Comparison of ENCODE assay signal across 8 cellular contexts in genomic region chr3:122514123-122515019, GRCh38. TPM values are rescaled to one million over a fixed set of nuclear protein-coding genes. Genes with fewer than 3 reads are reported as not detected.
DNase-seq lines count a peak whose midpoint lies in the region; ATAC-seq and TF ChIP-seq lines count a peak whose summit lies in the region.

TSS of gene KPNA1 (minus strand) at chr3:122514939. CDS start at chr3:122496565, 18,374 bp downstream.

- in situ Hi-C loops in GM23248 (cut with MboI), result no loop called here

- H3K36me3 ChIP-seq in GM23248 (ENCODE audit: low read depth), result no peaks in the 10 kb centered on the region
- peaks cover 27% of the 10 kb centered on the region; the same call in 1 of the 2 replicates for H3K36me3 ChIP-seq in Karpas-422 (ENCODE audit: insufficient read depth, low read length)
- H3K36me3 ChIP-seq in fibroblast of lung (ENCODE audit: control insufficient read depth, insufficient read depth, low read length), result no peaks in the 10 kb centered on the region

- CTCF ChIA-PET in RWPE1 (lab: Yijun Ruan, JAX), result interaction anchor here (0.6 kb wide), 2 partner anchors 94 to 158 kb away, joined by 5 read pairs; no protein-coding TSS in a partner anchor

- peaks cover 12% of the 10 kb centered on the region; the same call in 1 of the 2 replicates for H4K20me1 ChIP-seq in GM23248 (ENCODE audit: insufficient read depth)
- H4K20me1 ChIP-seq in Karpas-422 (ENCODE audit: insufficient read depth, low read depth, low read length), result peaks cover 32% of the 10 kb centered on the region
- no peaks in the 10 kb centered on the region for H4K20me1 ChIP-seq in fibroblast of lung (ENCODE audit: control insufficient read depth, extremely low read depth, insufficient read depth, low read length)

- peak; percentile 88 for ATAC-seq in activated T-helper 17 cell treated with anti-CD3 and anti-CD28 coated beads, Interleukin-2, amount 50 U/mL, for 72 hours (replicated peaks)
- ATAC-seq in naive thymus-derived CD8-positive, alpha-beta T cell, result peak; percentile 87 to 89
- ATAC-seq in stimulated activated naive B cell treated with anti-CD40 and anti-IgM and Interleukin-4, amounts not matched to agents 10 μg/mL and 1 μg/mL and 100 μg/mL, for 72 hours (replicated peaks), result peak; percentile 88 to 90

- H3K9ac ChIP-seq in GM23248 (peak within 1 kb of the TSS; percentile 90), Karpas-422 (ENCODE audit: low read length) (peak within 1 kb of the TSS; percentile 86), fibroblast of lung (ENCODE audit: insufficient read depth, low read length) (peak within 1 kb of the TSS; percentile 94)

- no peak for TF ChIP-seq CTCF in RWPE1 (conservative IDR thresholded peaks at IDR 0.05; ENCODE audit: low read depth)
- no peak for TF ChIP-seq CTCF in fibroblast of lung (conservative IDR thresholded peaks at IDR 0.05 in 1 of 2, IDR thresholded peaks at IDR 0.05 in 1 of 2; ENCODE audit: low read depth in 1 of 2, low read length in 2 of 2)

- H3K27me3 ChIP-seq in GM23248 (replicated peaks; ENCODE audit: insufficient read depth) (no peaks in the 10 kb centered on the region), Karpas-422 (ENCODE audit: low read length) (no peaks in the 10 kb centered on the region), fibroblast of lung (ENCODE audit: control insufficient read depth, insufficient read depth, low read length) (no peaks in the 10 kb centered on the region)

- peaks cover 25% of the 10 kb centered on the region for H3K4me1 Mint-ChIP-seq in activated T-helper 17 cell treated with anti-CD3 and anti-CD28 coated beads, Interleukin-2, amount 50 U/mL, for 72 hours
- H3K4me1 Mint-ChIP-seq in naive thymus-derived CD8-positive, alpha-beta T cell, result peaks cover 27 to 51% (median 45%) of the 10 kb centered on the region in 4 donors
- H3K4me1 Mint-ChIP-seq in stimulated activated naive B cell treated with anti-CD40 and anti-IgM and Interleukin-4, amounts not matched to agents 10 μg/mL and 1 μg/mL and 100 μg/mL, for 72 hours, result peaks cover 23 to 49% of the 10 kb centered on the region in 2 donors

- H3K9me3 Mint-ChIP-seq in activated T-helper 17 cell treated with anti-CD3 and anti-CD28 coated beads, Interleukin-2, amount 50 U/mL, for 72 hours, result no peaks in the 10 kb centered on the region
- H3K9me3 Mint-ChIP-seq in naive thymus-derived CD8-positive, alpha-beta T cell, result peaks cover 0 to 11% (median 6%) of the 10 kb centered on the region in 9 donors
- H3K9me3 Mint-ChIP-seq in stimulated activated naive B cell treated with anti-CD40 and anti-IgM and Interleukin-4, amounts not matched to agents 10 μg/mL and 1 μg/mL and 100 μg/mL, for 72 hours, result peaks cover 0 to 6% of the 10 kb centered on the region in 2 donors

- peaks cover 46% of the 10 kb centered on the region for H3K79me2 ChIP-seq in GM23248 (ENCODE audit: insufficient read depth)
- H3K79me2 ChIP-seq in Karpas-422 (ENCODE audit: low read length), result peaks cover 48% of the 10 kb centered on the region
- H3K79me2 ChIP-seq in fibroblast of lung (ENCODE audit: control insufficient read depth, insufficient read depth, low read length), result peaks cover 45% of the 10 kb centered on the region

- H3K9me2 ChIP-seq in GM23248 (ENCODE audit: insufficient read depth) (no peaks in the 10 kb centered on the region), Karpas-422 (replicated peaks; ENCODE audit: insufficient read depth, low read length) (no peaks in the 10 kb centered on the region)

- peak within 1 kb of the TSS; percentile 76 for H3K4me3 Mint-ChIP-seq in activated T-helper 17 cell treated with anti-CD3 and anti-CD28 coated beads, Interleukin-2, amount 50 U/mL, for 72 hours
- peak within 1 kb of the TSS; percentile 82 to 95 (median 90) for H3K4me3 Mint-ChIP-seq in naive thymus-derived CD8-positive, alpha-beta T cell
- peak within 1 kb of the TSS; percentile 83 to 91 for H3K4me3 Mint-ChIP-seq in stimulated activated naive B cell treated with anti-CD40 and anti-IgM and Interleukin-4, amounts not matched to agents 10 μg/mL and 1 μg/mL and 100 μg/mL, for 72 hours

- H3K4me1 ChIP-seq in GM23248 (ENCODE audit: insufficient read depth) (peaks cover 9% of the 10 kb centered on the region; the same call in 1 of the 2 replicates), Karpas-422 (ENCODE audit: low read length) (peaks cover 26% of the 10 kb centered on the region), fibroblast of lung (ENCODE audit: control insufficient read depth, extremely low read depth, insufficient read depth, low read length) (no peaks in the 10 kb centered on the region)

- POLR2A ChIA-PET in RWPE1 (lab: Yijun Ruan, JAX; ENCODE audit: low non-redundant PET), result no interaction called here
- POLR2A ChIA-PET in naive thymus-derived CD8-positive, alpha-beta T cell (lab: Charles Lee), result interaction anchor here (0.6 to 1.7 kb wide), 15 partner anchors 10 to 765 kb away, joined by 3 to 17 read pairs (median 4); partner anchors contain the start of genes FAM162A, GOLGB1, HSPBAP1 and MIX23

- no peaks in the 10 kb centered on the region for H3K36me3 Mint-ChIP-seq in activated T-helper 17 cell treated with anti-CD3 and anti-CD28 coated beads, Interleukin-2, amount 50 U/mL, for 72 hours (ENCODE audit: low read depth)
- H3K36me3 Mint-ChIP-seq in naive thymus-derived CD8-positive, alpha-beta T cell, result peaks cover 5 to 8% (median 7%) of the 10 kb centered on the region in 3 donors
- peaks cover 13 to 26% of the 10 kb centered on the region in 2 donors for H3K36me3 Mint-ChIP-seq in stimulated activated naive B cell treated with anti-CD40 and anti-IgM and Interleukin-4, amounts not matched to agents 10 μg/mL and 1 μg/mL and 100 μg/mL, for 72 hours

- H2AFZ ChIP-seq in GM23248 (peak within 1 kb of the TSS; percentile 98), Karpas-422 (ENCODE audit: low read length) (peak within 1 kb of the TSS; percentile 85), fibroblast of lung (ENCODE audit: low read length) (peak within 1 kb of the TSS; percentile 98)

- H3K4me2 ChIP-seq in GM23248 (ENCODE audit: unreplicated experiment), result peak within 1 kb of the TSS; percentile 92
- peak within 1 kb of the TSS; percentile 85 for H3K4me2 ChIP-seq in Karpas-422 (ENCODE audit: low read depth, low read length, poor library complexity, severe bottlenecking)
- peak within 1 kb of the TSS; percentile 97 for H3K4me2 ChIP-seq in fibroblast of lung (ENCODE audit: extremely low read depth, insufficient read depth, low read length)

- WGBS in GM23248 (ENCODE audit: low coverage in 1 of 2, low lambda C conversion rate in 2 of 2, missing lambda C conversion rate in 2 of 2), 2 experiments, result 0 to 1% methylated on average over 41 to 80 of the region's 109 CpGs

- H3K27ac ChIP-seq in GM23248, result peak within 1 kb of the TSS; percentile 90
- peak within 1 kb of the TSS; percentile 76 for H3K27ac ChIP-seq in Karpas-422 (ENCODE audit: low read length)
- H3K27ac ChIP-seq in RWPE1, result peak within 1 kb of the TSS; percentile 96
- H3K27ac ChIP-seq in fibroblast of lung (ENCODE audit: insufficient read depth, low read length), result peak within 1 kb of the TSS; percentile 92

- H3K27me3 Mint-ChIP-seq in activated T-helper 17 cell treated with anti-CD3 and anti-CD28 coated beads, Interleukin-2, amount 50 U/mL, for 72 hours, result no peaks in the 10 kb centered on the region
- no peaks in the 10 kb centered on the region for H3K27me3 Mint-ChIP-seq in naive thymus-derived CD8-positive, alpha-beta T cell
- no peaks in the 10 kb centered on the region for H3K27me3 Mint-ChIP-seq in stimulated activated naive B cell treated with anti-CD40 and anti-IgM and Interleukin-4, amounts not matched to agents 10 μg/mL and 1 μg/mL and 100 μg/mL, for 72 hours

- peaks cover 12% of the 10 kb centered on the region for H3F3A ChIP-seq in GM23248 (ENCODE audit: insufficient read depth)

- H3K9me3 ChIP-seq in GM23248 (ENCODE audit: low read depth), result no peaks in the 10 kb centered on the region
- H3K9me3 ChIP-seq in Karpas-422 (ENCODE audit: low read length), result no peaks in the 10 kb centered on the region
- H3K9me3 ChIP-seq in fibroblast of lung (ENCODE audit: control insufficient read depth, insufficient read depth, low read depth, low read length), result no peaks in the 10 kb centered on the region

- H3K27ac Mint-ChIP-seq in activated T-helper 17 cell treated with anti-CD3 and anti-CD28 coated beads, Interleukin-2, amount 50 U/mL, for 72 hours, result peak within 1 kb of the TSS; percentile 65
- H3K27ac Mint-ChIP-seq in naive thymus-derived CD8-positive, alpha-beta T cell, result peak within 1 kb of the TSS; percentile 87 to 97 (median 93)
- peak within 1 kb of the TSS; percentile 94 for H3K27ac Mint-ChIP-seq in stimulated activated naive B cell treated with anti-CD40 and anti-IgM and Interleukin-4, amounts not matched to agents 10 μg/mL and 1 μg/mL and 100 μg/mL, for 72 hours

- DNase-seq in Daoy (ENCODE audit: low read depth) (peak; percentile 95), GM23248 (peak; percentile 96), Karpas-422 (peak; percentile 96), RWPE1 (ENCODE audit: low spot score) (peak; percentile 94), fibroblast of lung (ENCODE audit: low read depth in 2 of 2) (peak; percentile 83 to 88)
- DNase-seq in naive thymus-derived CD8-positive, alpha-beta T cell, result peak; percentile 78 to 91 (median 87)
- DNase-seq in stimulated activated naive B cell treated with anti-CD40 and anti-IgM and Interleukin-4, amounts not matched to agents 10 μg/mL and 1 μg/mL and 100 μg/mL, for 72 hours, result peak; percentile 91

- H3K4me3 ChIP-seq in GM23248 (peak within 1 kb of the TSS; percentile 81), Karpas-422 (ENCODE audit: low read length) (peak within 1 kb of the TSS; percentile 82), fibroblast of lung (replicated peaks in 1 of 4; ENCODE audit: control extremely low read depth in 1 of 4, insufficient read depth in 1 of 4, low read depth in 3 of 4, low read length in 4 of 4) (peak within 1 kb of the TSS; percentile 72 to 95 (median 76))

RNA-seq across cellular contexts. Expression of gene KPNA1, which starts in this region (rescaled TPM):
- total RNA-seq in Daoy (2014; rRNA removed; shearing (Covaris generic)), result 21.5 and 32.1 TPM in 2 replicates
- 34.0 and 46.8 TPM in 2 replicates for total RNA-seq in GM23248 (2014; rRNA removed; shearing (Covaris generic))
- polyA plus RNA-seq in GM23248 (2016; fragmentation: Nextera tagmentation; extraction: Ambion mirVana), result 62.6 and 65.2 TPM in 2 replicates
- 33.3 and 67.1 TPM in 2 replicates for total RNA-seq in Karpas-422 (2014; rRNA removed; shearing (Covaris generic); ENCODE audit: low replicate concordance)
- total RNA-seq in activated T-helper 17 cell treated with anti-CD3 and anti-CD28 coated beads, Interleukin-2, amount 50 U/mL, for 72 hours, result 10 to 100 TPM; 29.2 to 47.9 TPM
- 21.3 and 23.9 TPM in 2 replicates for total RNA-seq in fibroblast of lung
- polyA plus RNA-seq in fibroblast of lung, result 54.5 and 56.0 TPM in 2 replicates
- 39.3 and 45.3 TPM in 2 replicates for polyA plus RNA-seq in fibroblast of lung (2012)
- 85.4 and 87.8 TPM in 2 replicates for polyA minus RNA-seq in fibroblast of lung (ENCODE audit: low replicate concordance)
- total RNA-seq in naive thymus-derived CD8-positive, alpha-beta T cell, result 10 to 100 TPM; 74.2 to 78.2 TPM
- polyA plus RNA-seq in naive thymus-derived CD8-positive, alpha-beta T cell, result 10 to 100 TPM; 36.9 to 49.5 (median 41.7) TPM

Comparison
In these comparisons a context has a peak if more than half of its experiments do, and no peak if none do; other contexts are left out.
1. Peak in every context shown above with its lines: DNase-seq, ATAC-seq, H3K4me3 ChIP-seq and H3K27ac ChIP-seq.